18 cellular contexts compared by ENCODE assay signal in genomic region chr3:129822679-129823078, GRCh38.
DNase-seq lines count a peak whose midpoint lies in the region; ATAC-seq and TF ChIP-seq lines count a peak whose summit lies in the region.
"Had no signal": no experiment of that assay in that cellular context is flagged by ENCODE, and none has a peak within 500 bp of the region (broad histone marks: within the 10 kb centered on the region; RNA-seq: fewer than 3 reads in every experiment).

No MANE protein-coding gene starts in this region.

- peak; percentile 71 for DNase-seq in GM03348 (ENCODE audit: low spot score)
- DNase-seq in NOMO-1 (lab: John Stamatoyannopoulos, UW; ENCODE audit: unreplicated experiment in 2 of 2), result peak; percentile 63 to 93
- DNase-seq in fibroblast of lung (ENCODE audit: low read depth in 2 of 2), result peak; percentile 50 to 51
- no peak for DNase-seq in stimulated activated effector memory CD8-positive, alpha-beta T cell treated with anti-CD3 and anti-CD28 coated beads, Interleukin-12 subunit alpha, Interleukin-12 subunit beta, amount 100 ng/mL, for 72 hours (ENCODE audit: low spot score in 2 of 2)
- no peak for DNase-seq in NCI-H2196 (lab: John Stamatoyannopoulos, UW; ENCODE audit: unreplicated experiment)
- no peak for DNase-seq in NCI-H1694 (lab: John Stamatoyannopoulos, UW)
- no peak for DNase-seq in NCI-H187 treated with DMSO at 0.1 percent for 48 hours (lab: John Stamatoyannopoulos, UW)
- DNase-seq: activated naive CD4-positive, alpha-beta T cell treated with anti-CD3 and anti-CD28 coated beads for 36 hours; COR-L47; effector memory CD4-positive, alpha-beta T cell; GDM1; heart left ventricle; kidney; NCI-H1048; stimulated activated CD4-positive, alpha-beta T cell treated with anti-CD3 and anti-CD28 coated beads, Interleukin-1b, Interleukin-23, amount 100 ng/mL, for 48 hours had no signal

- H3K27ac ChIP-seq in fibroblast of lung (ENCODE audit: insufficient read depth, low read length), result no peak overlapping the region

- no peaks in the 10 kb centered on the region for H3K36me3 Mint-ChIP-seq in stimulated activated effector memory CD8-positive, alpha-beta T cell treated with anti-CD3 and anti-CD28 coated beads, Interleukin-12 subunit alpha, Interleukin-12 subunit beta, amount 100 ng/mL, for 72 hours

- no peaks in the 10 kb centered on the region for H3K79me2 ChIP-seq in fibroblast of lung (ENCODE audit: control insufficient read depth, insufficient read depth, low read length)

- no peak overlapping the region for H3K27ac Mint-ChIP-seq in stimulated activated effector memory CD8-positive, alpha-beta T cell treated with anti-CD3 and anti-CD28 coated beads, Interleukin-12 subunit alpha, Interleukin-12 subunit beta, amount 100 ng/mL, for 72 hours
- H3K27ac Mint-ChIP-seq: activated naive CD4-positive, alpha-beta T cell treated with anti-CD3 and anti-CD28 coated beads for 36 hours; progenitor cell of endocrine pancreas had no signal

- ATAC-seq in stimulated activated effector memory CD8-positive, alpha-beta T cell treated with anti-CD3 and anti-CD28 coated beads, Interleukin-12 subunit alpha, Interleukin-12 subunit beta, amount 100 ng/mL, for 72 hours, result peak; percentile 52
- ATAC-seq in HG03045 (IDR thresholded peaks at IDR 0.05; ENCODE audit: unreplicated experiment), result no peak

- no peak overlapping the region for H3K4me3 Mint-ChIP-seq in stimulated activated effector memory CD8-positive, alpha-beta T cell treated with anti-CD3 and anti-CD28 coated beads, Interleukin-12 subunit alpha, Interleukin-12 subunit beta, amount 100 ng/mL, for 72 hours
- H3K4me3 Mint-ChIP-seq: activated naive CD4-positive, alpha-beta T cell treated with anti-CD3 and anti-CD28 coated beads for 36 hours had no signal

- no peaks in the 10 kb centered on the region for H3K4me1 ChIP-seq in fibroblast of lung (ENCODE audit: control insufficient read depth, extremely low read depth, insufficient read depth, low read length)

- H3K9me3 ChIP-seq in fibroblast of lung (ENCODE audit: control insufficient read depth, insufficient read depth, low read depth, low read length), result no peaks in the 10 kb centered on the region
- H3K9me3 ChIP-seq: heart left ventricle, tibial nerve had no signal

- no peak overlapping the region for H3K4me2 ChIP-seq in fibroblast of lung (ENCODE audit: extremely low read depth, insufficient read depth, low read length)

- no peaks in the 10 kb centered on the region for H3K27me3 ChIP-seq in fibroblast of lung (ENCODE audit: control insufficient read depth, insufficient read depth, low read length)
- H3K27me3 ChIP-seq: heart left ventricle, tibial nerve had no signal

- H3K36me3 ChIP-seq in fibroblast of lung (ENCODE audit: control insufficient read depth, insufficient read depth, low read length), result no peaks in the 10 kb centered on the region

- peaks cover 13% of the 10 kb centered on the region for H3K4me1 Mint-ChIP-seq in stimulated activated effector memory CD8-positive, alpha-beta T cell treated with anti-CD3 and anti-CD28 coated beads, Interleukin-12 subunit alpha, Interleukin-12 subunit beta, amount 100 ng/mL, for 72 hours

- no peak for TF ChIP-seq CTCF in fibroblast of lung (conservative IDR thresholded peaks at IDR 0.05 in 1 of 2, IDR thresholded peaks at IDR 0.05 in 1 of 2; ENCODE audit: low read depth in 1 of 2, low read length in 2 of 2)

- H4K20me1 ChIP-seq in fibroblast of lung (ENCODE audit: control insufficient read depth, extremely low read depth, insufficient read depth, low read length), result no peaks in the 10 kb centered on the region

- H2AFZ ChIP-seq in fibroblast of lung (ENCODE audit: low read length), result no peak overlapping the region

- H3K9me3 Mint-ChIP-seq in stimulated activated effector memory CD8-positive, alpha-beta T cell treated with anti-CD3 and anti-CD28 coated beads, Interleukin-12 subunit alpha, Interleukin-12 subunit beta, amount 100 ng/mL, for 72 hours, result no peaks in the 10 kb centered on the region
- H3K9me3 Mint-ChIP-seq: activated naive CD4-positive, alpha-beta T cell treated with anti-CD3 and anti-CD28 coated beads for 36 hours had no signal

- H3K4me3 ChIP-seq in fibroblast of lung (replicated peaks in 1 of 4; ENCODE audit: control extremely low read depth in 1 of 4, insufficient read depth in 1 of 4, low read depth in 3 of 4, low read length in 4 of 4), result no peak overlapping the region
- H3K4me3 ChIP-seq: heart left ventricle, tibial nerve had no signal

- no peak overlapping the region for H3K9ac ChIP-seq in fibroblast of lung (ENCODE audit: insufficient read depth, low read length)

Comparison
In these comparisons a context has a peak if more than half of its experiments do, and no peak if none do; other contexts are left out.
1. DNase-seq: peak in GM03348 (single experiment), NOMO-1 (2 of 2) and fibroblast of lung (2 of 2); none in stimulated activated effector memory CD8-positive, alpha-beta T cell treated with anti-CD3 and anti-CD28 coated beads, Interleukin-12 subunit alpha, Interleukin-12 subunit beta, amount 100 ng/mL, for 72 hours (0 of 2), NCI-H2196 (single experiment), NCI-H1694 (single experiment) and NCI-H187 treated with DMSO at 0.1 percent for 48 hours (single experiment).